12 cellular contexts compared by ENCODE assay signal in genomic region chr11:96074551-96075309, GRCh38.
DNase-seq lines count a peak whose midpoint lies in the region; ATAC-seq and TF ChIP-seq lines count a peak whose summit lies in the region.
"Had no signal": no experiment of that assay in that cellular context is flagged by ENCODE, and none has a peak within 500 bp of the region (broad histone marks: within the 10 kb centered on the region; RNA-seq: fewer than 3 reads in every experiment).

No MANE protein-coding gene starts in this region.

- no peak for TF ChIP-seq CTCF in GM23338 (conservative IDR thresholded peaks at IDR 0.05; ENCODE audit: low read depth in 2 of 2)
- TF ChIP-seq CTCF in spleen (IDR thresholded peaks at IDR 0.05 in 8 of 11, conservative IDR thresholded peaks at IDR 0.05 in 3 of 11), result no peak
- no peak for TF ChIP-seq CTCF in ascending aorta (IDR thresholded peaks at IDR 0.05)
- no peak for TF ChIP-seq CTCF in tibial artery (IDR thresholded peaks at IDR 0.05)

- H4K20me1 ChIP-seq in GM23338 (replicated peaks; ENCODE audit: insufficient read depth), result no peaks in the 10 kb centered on the region

- H3K27me3 ChIP-seq in GM23338 (ENCODE audit: insufficient read depth) (no peaks in the 10 kb centered on the region), spleen (replicated peaks in 1 of 7) (no peaks in the 10 kb centered on the region), ascending aorta (no peaks in the 10 kb centered on the region), tibial artery (no peaks in the 10 kb centered on the region)

- intact Hi-C loops in spleen (cut with DNase I; ENCODE audit: low total_unique reads) (no loop called here), ascending aorta (cut with DNase I) (no loop called here), tibial artery (cut with DNase I; ENCODE audit: low total_unique reads) (no loop called here)

- peaks cover 15% of the 10 kb centered on the region for H3K4me1 ChIP-seq in GM23338 (ENCODE audit: insufficient read depth)
- peaks cover 16 to 45% (median 29%) of the 10 kb centered on the region in 6 donors for H3K4me1 ChIP-seq in spleen
- H3K4me1 ChIP-seq in ascending aorta, result peaks cover 5 to 26% of the 10 kb centered on the region in 2 donors
- peaks cover 0 to 66% (median 29%) of the 10 kb centered on the region in 4 donors for H3K4me1 ChIP-seq in tibial artery

- H2AFZ ChIP-seq in GM23338, result no peak overlapping the region

- H3K4me2 ChIP-seq in GM23338, result no peak overlapping the region

- H3K27ac ChIP-seq in GM23338 (ENCODE audit: low read depth) (peak overlapping the region; percentile 17; the same call in 1 of the 2 replicates), spleen (peak overlapping the region in 6 of 8 donors; percentile 5 to 45 (median 27)), ascending aorta (no peak overlapping the region), tibial artery (peak overlapping the region in 1 of 2 donors; percentile 13)

- H3K27me3 Mint-ChIP-seq in activated T-cell treated with anti-CD3 and anti-CD28 coated beads, Interleukin-2, amount 50 U/mL, for 24 hours, result no peaks in the 10 kb centered on the region
- peaks cover 4% of the 10 kb centered on the region for H3K27me3 Mint-ChIP-seq in GM23338 (ENCODE audit: insufficient read depth, low read depth, poor library complexity)
- H3K27me3 Mint-ChIP-seq in activated T-helper 17 cell treated with anti-CD3 and anti-CD28 coated beads, Interleukin-2, amount 50 U/mL, for 72 hours, result no peaks in the 10 kb centered on the region

- no peaks in the 10 kb centered on the region for H3K36me3 ChIP-seq in GM23338 (ENCODE audit: insufficient read depth)
- H3K36me3 ChIP-seq in spleen, result peaks cover 0 to 6% (median 0%) of the 10 kb centered on the region in 6 donors
- H3K36me3 ChIP-seq in ascending aorta, result no peaks in the 10 kb centered on the region
- H3K36me3 ChIP-seq in tibial artery, result no peaks in the 10 kb centered on the region

- peaks cover 66% of the 10 kb centered on the region for H3K36me3 Mint-ChIP-seq in activated T-cell treated with anti-CD3 and anti-CD28 coated beads, Interleukin-2, amount 50 U/mL, for 24 hours (ENCODE audit: low read depth)
- no peaks in the 10 kb centered on the region for H3K36me3 Mint-ChIP-seq in GM23338 (ENCODE audit: low read depth)
- H3K36me3 Mint-ChIP-seq in activated T-helper 17 cell treated with anti-CD3 and anti-CD28 coated beads, Interleukin-2, amount 50 U/mL, for 72 hours (ENCODE audit: low read depth), result peaks cover 44% of the 10 kb centered on the region

- no peak for DNase-seq in activated T-cell treated with anti-CD3 and anti-CD28 coated beads, Interleukin-2, amount 50 U/mL, for 24 hours
- DNase-seq in activated T-cell treated with anti-CD3 and anti-CD28 coated beads for 4 hours (no peak), GM23338 (ENCODE audit: low spot score) (no peak), spleen (no peak), ascending aorta (ENCODE audit: low spot score in 2 of 2) (no peak), cerebellum (ENCODE audit: low spot score) (no peak), tibial artery (no peak)
- DNase-seq: endodermal cell; islet precursor cell; PC-3; stimulated activated naive CD4-positive, alpha-beta T cell treated with Interleukin-2 at 50 U/mL for 16 hours had no signal

- no peak for TF ChIP-seq POLR2A in spleen (IDR thresholded peaks at IDR 0.05)

- H3K79me2 ChIP-seq in GM23338 (replicated peaks; ENCODE audit: insufficient read depth), result no peaks in the 10 kb centered on the region

- H3K9me3 ChIP-seq in spleen (no peaks in the 10 kb centered on the region), ascending aorta (no peaks in the 10 kb centered on the region), tibial artery (no peaks in the 10 kb centered on the region)

- no peaks in the 10 kb centered on the region for H3F3A ChIP-seq in GM23338 (replicated peaks; ENCODE audit: low read depth)

- H3K27ac Mint-ChIP-seq in activated T-cell treated with anti-CD3 and anti-CD28 coated beads, Interleukin-2, amount 50 U/mL, for 24 hours, result peak overlapping the region; percentile 98
- H3K27ac Mint-ChIP-seq in GM23338, result no peak overlapping the region
- H3K27ac Mint-ChIP-seq in activated T-helper 17 cell treated with anti-CD3 and anti-CD28 coated beads, Interleukin-2, amount 50 U/mL, for 72 hours, result peak overlapping the region; percentile 86
- H3K27ac Mint-ChIP-seq: endodermal cell had no signal

- H3K4me3 ChIP-seq in GM23338, result no peak overlapping the region
- H3K4me3 ChIP-seq in spleen, result no peak overlapping the region
- H3K4me3 ChIP-seq in ascending aorta, result no peak overlapping the region
- H3K4me3 ChIP-seq in tibial artery, result no peak overlapping the region

- ATAC-seq in GM23338, result no peak
- ATAC-seq in activated T-helper 17 cell treated with anti-CD3 and anti-CD28 coated beads, Interleukin-2, amount 50 U/mL, for 72 hours (replicated peaks), result no peak
- ATAC-seq: PC-3 had no signal

- no peaks in the 10 kb centered on the region for H3K9me3 Mint-ChIP-seq in activated T-cell treated with anti-CD3 and anti-CD28 coated beads, Interleukin-2, amount 50 U/mL, for 24 hours
- no peaks in the 10 kb centered on the region; the same call in 2 of the 3 replicates for H3K9me3 Mint-ChIP-seq in GM23338
- peaks cover 3% of the 10 kb centered on the region for H3K9me3 Mint-ChIP-seq in activated T-helper 17 cell treated with anti-CD3 and anti-CD28 coated beads, Interleukin-2, amount 50 U/mL, for 72 hours
- H3K9me3 Mint-ChIP-seq: endodermal cell had no signal

- H3K9me2 ChIP-seq in GM23338 (ENCODE audit: insufficient read depth), result no peaks in the 10 kb centered on the region

- peaks cover 83% of the 10 kb centered on the region for H3K4me1 Mint-ChIP-seq in activated T-cell treated with anti-CD3 and anti-CD28 coated beads, Interleukin-2, amount 50 U/mL, for 24 hours (ENCODE audit: low read depth)
- peaks cover 18% of the 10 kb centered on the region for H3K4me1 Mint-ChIP-seq in GM23338
- peaks cover 33% of the 10 kb centered on the region for H3K4me1 Mint-ChIP-seq in activated T-helper 17 cell treated with anti-CD3 and anti-CD28 coated beads, Interleukin-2, amount 50 U/mL, for 72 hours

- peak overlapping the region; percentile 44 for H3K4me3 Mint-ChIP-seq in activated T-cell treated with anti-CD3 and anti-CD28 coated beads, Interleukin-2, amount 50 U/mL, for 24 hours
- H3K4me3 Mint-ChIP-seq in GM23338, result no peak overlapping the region
- peak overlapping the region; percentile 75 for H3K4me3 Mint-ChIP-seq in activated T-helper 17 cell treated with anti-CD3 and anti-CD28 coated beads, Interleukin-2, amount 50 U/mL, for 72 hours
- H3K4me3 Mint-ChIP-seq: endodermal cell had no signal

- WGBS in spleen, 5 donors, result 64 to 74% (median 71%) methylated on average over 11 of the region's 11 CpGs

TF ChIP-seq in GM23338, 12 proteins besides CTCF, POLR2A, EP300 and RAD21 (continues in another document):
- TF ChIP-seq ZNF462 (CRISPR knock-in tag; IDR thresholded peaks at IDR 0.05), result no peak

Comparison
In these comparisons a context has a peak if more than half of its experiments do, and no peak if none do; other contexts are left out.
1. H3K27ac ChIP-seq: peak in GM23338 (single experiment) and spleen (6 of 8); none in ascending aorta (0 of 2).